Comparison of ENCODE assay signal across 27 cellular contexts in the genomic region with DNA sequence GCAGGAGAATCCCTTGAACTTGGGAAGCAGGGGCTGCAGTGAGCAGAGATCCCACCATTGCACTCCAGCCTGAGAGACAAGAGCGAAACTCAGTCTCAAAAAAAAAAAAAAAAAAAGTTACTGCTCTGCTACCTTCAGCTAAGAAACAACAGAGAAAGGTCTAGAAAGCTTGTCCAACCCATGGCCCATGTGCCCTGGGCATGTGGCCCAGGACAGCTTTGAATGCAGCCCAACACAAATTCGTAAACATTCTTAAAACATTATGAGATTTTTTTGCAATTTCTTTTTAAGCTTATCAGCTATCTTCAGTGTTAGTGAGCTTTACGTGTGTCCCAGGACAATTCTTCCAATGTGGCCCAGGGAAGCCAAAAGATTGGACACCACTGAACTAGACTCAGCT. TPM values are rescaled to one million over a fixed set of nuclear protein-coding genes. Genes with fewer than 3 reads are reported as not detected.
"Had no signal": no experiment of that assay in that cellular context is flagged by ENCODE, and none has a peak within 500 bp of the region (broad histone marks: within the 10 kb centered on the region; RNA-seq: fewer than 3 reads in every experiment).

No MANE protein-coding gene starts in this region.

- H3K4me1 Mint-ChIP-seq: stimulated activated effector memory CD8-positive, alpha-beta T cell treated with anti-CD3 and anti-CD28 coated beads, Interleukin-12 subunit alpha, Interleukin-12 subunit beta, amount 100 ng/mL, for 72 hours had no signal

- H3K9ac ChIP-seq: neural progenitor cell, parathyroid adenoma had no signal

- ATAC-seq: esophagus mucosa; gastrocnemius medialis; naive thymus-derived CD4-positive, alpha-beta T cell; stimulated activated effector memory CD8-positive, alpha-beta T cell treated with anti-CD3 and anti-CD28 coated beads, Interleukin-12 subunit alpha, Interleukin-12 subunit beta, amount 100 ng/mL, for 72 hours had no signal

- H3K4me1 ChIP-seq: sigmoid colon, thyroid gland had no signal

- H3K27ac ChIP-seq: epithelial cell of prostate, gastrocnemius medialis, hepatocyte, neural progenitor cell, parathyroid adenoma, sigmoid colon, stomach, thyroid gland, vagina had no signal

- H3K9me3 ChIP-seq: gastrocnemius medialis, sigmoid colon, stomach, thyroid gland, vagina had no signal

- H3K4me3 Mint-ChIP-seq: immature natural killer cell; naive thymus-derived CD4-positive, alpha-beta T cell; nephron; neural progenitor cell; stimulated activated effector memory CD8-positive, alpha-beta T cell treated with anti-CD3 and anti-CD28 coated beads, Interleukin-12 subunit alpha, Interleukin-12 subunit beta, amount 100 ng/mL, for 72 hours had no signal

- H3K27me3 ChIP-seq: dorsolateral prefrontal cortex, gastrocnemius medialis, hepatocyte, neural progenitor cell, sigmoid colon, stomach, thyroid gland, vagina had no signal

- H3K36me3 ChIP-seq: gastrocnemius medialis, neural progenitor cell, sigmoid colon, stomach, thyroid gland, vagina had no signal

- H3K4me3 ChIP-seq: dorsolateral prefrontal cortex, gastrocnemius medialis, hepatocyte, neural progenitor cell, sigmoid colon, stomach, thyroid gland, vagina had no signal

- H3K27ac Mint-ChIP-seq: immature natural killer cell; naive thymus-derived CD4-positive, alpha-beta T cell; neural progenitor cell; progenitor cell of endocrine pancreas; stimulated activated effector memory CD8-positive, alpha-beta T cell treated with anti-CD3 and anti-CD28 coated beads, Interleukin-12 subunit alpha, Interleukin-12 subunit beta, amount 100 ng/mL, for 72 hours had no signal

- DNase-seq: dorsolateral prefrontal cortex; effector CD4-positive, alpha-beta T cell; foreskin fibroblast; gastrocnemius medialis; head of caudate nucleus; immature natural killer cell; islet precursor cell; kidney glomerular epithelial cell; mesenchymal stem cell; midbrain; naive thymus-derived CD4-positive, alpha-beta T cell; sigmoid colon; stimulated activated CD4-positive, alpha-beta T cell treated with anti-CD3 and anti-CD28 coated beads, Interleukin-2, amount 100 ng/mL, for 24 hours; stimulated activated CD4-positive, alpha-beta T cell treated with anti-CD3 and anti-CD28 coated beads, Interleukin-4, amount 100 ng/mL, for 24 hours; stimulated activated naive CD4-positive, alpha-beta T cell treated with Interleukin-2 at 50 U/mL for 16 hours; stomach; thyroid gland; trophoblast cell had no signal

- H3K36me3 Mint-ChIP-seq: naive thymus-derived CD4-positive, alpha-beta T cell; stimulated activated effector memory CD8-positive, alpha-beta T cell treated with anti-CD3 and anti-CD28 coated beads, Interleukin-12 subunit alpha, Interleukin-12 subunit beta, amount 100 ng/mL, for 72 hours had no signal

- H3K27me3 Mint-ChIP-seq: progenitor cell of endocrine pancreas had no signal

- H3K9me3 Mint-ChIP-seq: immature natural killer cell, nephron, neural progenitor cell had no signal

RNA-seq across cellular contexts. Expression of a gene that starts 22.9 kb away (rescaled TPM):
- polyA plus RNA-seq: naive thymus-derived CD4-positive, alpha-beta T cell had no signal
